7 cellular contexts compared by ENCODE assay signal in genomic region chr7:76806479-76806878, GRCh38.
DNase-seq lines count a peak whose midpoint lies in the region; FAIRE-seq and TF ChIP-seq lines count a peak whose summit lies in the region.
"Not testable (repeated sequence)": the region's sequence is repeated elsewhere in the genome, so short reads cannot be mapped to it uniquely, and the experiment has no call there.

No MANE protein-coding gene starts in this region.

- FAIRE-seq in colon (lab: Jason Lieb, UNC) (peak; percentile 72), frontal cortex (lab: Jason Lieb, UNC) (peak; percentile 8)

- not testable (repeated sequence) for H3K4me3 ChIP-seq in retinal pigment epithelial cell (ENCODE audit: low read length)
- peak overlapping the region in 2 of 4 donors; percentile 15 to 24 for H3K4me3 ChIP-seq in tibial nerve

- not testable (repeated sequence) for TF ChIP-seq EP300 in tibial nerve (IDR thresholded peaks at IDR 0.05)

- H3K27ac ChIP-seq in tibial nerve, result peak overlapping the region; percentile 46 to 89 (median 64)

- not testable (repeated sequence) for TF ChIP-seq CTCF in retinal pigment epithelial cell (conservative IDR thresholded peaks at IDR 0.05; ENCODE audit: low read depth, low read length); tibial nerve (IDR thresholded peaks at IDR 0.05)

- DNase-seq in ELR (ENCODE audit: low read depth), result peak; percentile 0
- DNase-seq in OCI-M1 (lab: John Stamatoyannopoulos, UW), result peak; percentile 49
- not testable (repeated sequence) for DNase-seq in frontal cortex (ENCODE audit: low spot score in 2 of 2); tibial nerve (ENCODE audit: low spot score in 2 of 2)
- peak; percentile 19 for DNase-seq in iris pigment epithelial cell (ENCODE audit: low read depth)
- DNase-seq in retinal pigment epithelial cell (ENCODE audit: low read depth), result peak; percentile 74

- H3K27me3 ChIP-seq in tibial nerve, result not testable (repeated sequence)

- H3K36me3 ChIP-seq in tibial nerve, result not testable (repeated sequence)

- not testable (repeated sequence) for H3K4me1 ChIP-seq in tibial nerve

- H3K9me3 ChIP-seq in tibial nerve, result not testable (repeated sequence)

- not testable (repeated sequence) for TF ChIP-seq POLR2A in tibial nerve (IDR thresholded peaks at IDR 0.05)
